ENCODE assay signal across 9 cellular contexts in the genomic region with DNA sequence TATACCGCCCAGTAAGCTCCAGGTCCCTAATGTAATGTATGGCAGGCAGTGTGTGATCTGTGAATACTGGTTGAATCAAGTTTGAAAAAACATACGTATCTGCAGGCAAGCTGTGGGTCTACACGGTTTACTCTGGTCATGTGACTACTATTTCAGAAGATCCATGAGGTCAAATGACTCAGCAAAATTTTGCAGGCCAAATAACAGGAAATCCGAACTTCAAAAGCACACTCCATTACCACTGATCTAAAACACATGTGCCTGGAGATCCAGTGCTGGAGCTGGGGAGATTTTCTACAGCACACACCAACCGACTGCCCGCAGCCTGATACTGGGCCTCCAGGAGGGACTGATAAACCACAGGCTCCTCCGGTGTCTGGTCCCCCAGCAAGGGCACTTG.
DNase-seq lines count a peak whose midpoint lies in the region; ATAC-seq and TF ChIP-seq lines count a peak whose summit lies in the region.
"Had no signal": no experiment of that assay in that cellular context is flagged by ENCODE, and none has a peak within 500 bp of the region (broad histone marks: within the 10 kb centered on the region; RNA-seq: fewer than 3 reads in every experiment).

No MANE protein-coding gene starts in this region.

- TF ChIP-seq CTCF in fibroblast of the aortic adventitia (IDR thresholded peaks at IDR 0.05; ENCODE audit: insufficient read depth, low read length) (no peak), progenitor cell of endocrine pancreas (IDR thresholded peaks at IDR 0.05; ENCODE audit: unreplicated experiment) (no peak)

- H3K9me3 ChIP-seq in SK-N-MC (ENCODE audit: low read depth, low read length) = no peaks in the 10 kb centered on the region

- peak overlapping the region; percentile 21 for H3K9ac ChIP-seq in SK-N-MC (ENCODE audit: insufficient read length)

- DNase-seq in GM04503 (ENCODE audit: low read depth) (peak; percentile 95), SK-N-MC (ENCODE audit: low read depth, low spot score) (peak; percentile 95), fibroblast of the aortic adventitia (ENCODE audit: low read depth) (peak; percentile 98), progenitor cell of endocrine pancreas (ENCODE audit: low spot score, unreplicated experiment) (no peak), NCI-H510A (lab: John Stamatoyannopoulos, UW) (no peak)
- DNase-seq: T-helper 9 cell had no signal

- H3K4me3 ChIP-seq in SK-N-MC (peak overlapping the region; percentile 53; the same call in 1 of the 2 replicates), fibroblast of the aortic adventitia (ENCODE audit: low read depth, low read length) (no peak overlapping the region)

- H3K27ac Mint-ChIP-seq in progenitor cell of endocrine pancreas = peak overlapping the region; percentile 29

- H3K4me3 Mint-ChIP-seq in progenitor cell of endocrine pancreas (ENCODE audit: low read depth) = no peak overlapping the region

- peaks cover 16% of the 10 kb centered on the region for H3K36me3 Mint-ChIP-seq in progenitor cell of endocrine pancreas (ENCODE audit: insufficient read depth)

- H3K27me3 Mint-ChIP-seq in progenitor cell of endocrine pancreas = no peaks in the 10 kb centered on the region

- ATAC-seq in GM21390 (IDR thresholded peaks at IDR 0.05; ENCODE audit: unreplicated experiment) (no peak), GM19324 (IDR thresholded peaks at IDR 0.05; ENCODE audit: low FRiP score, unreplicated experiment) (no peak), HG02610 (IDR thresholded peaks at IDR 0.05; ENCODE audit: unreplicated experiment) (no peak)

- no peaks in the 10 kb centered on the region for H3K9me3 Mint-ChIP-seq in progenitor cell of endocrine pancreas (ENCODE audit: low read depth)

- H3K4me1 Mint-ChIP-seq in progenitor cell of endocrine pancreas (ENCODE audit: low read depth) = peaks cover 40% of the 10 kb centered on the region

- no peaks in the 10 kb centered on the region for H3K36me3 ChIP-seq in SK-N-MC (ENCODE audit: insufficient read depth, low read length)

- peak overlapping the region; percentile 93 for H3K27ac ChIP-seq in SK-N-MC

Comparison
In these comparisons a context has a peak if more than half of its experiments do, and no peak if none do; other contexts are left out.
1. DNase-seq: peak in GM04503 (single experiment), SK-N-MC (single experiment) and fibroblast of the aortic adventitia (single experiment); none in progenitor cell of endocrine pancreas (single experiment) and NCI-H510A (single experiment).